Comparison of ENCODE assay signal across 2 cellular contexts in genomic region chr10:27244976-27245375, GRCh38.
TF ChIP-seq lines count a peak whose summit lies in the region.

No MANE protein-coding gene starts in this region.

TF ChIP-seq in HEK293, 187 proteins besides CTCF, POLR2A, EP300 and RAD21 (continued from another document):
- TF ChIP-seq BCL11B (tag by site-specific recombination; IDR thresholded peaks at IDR 0.05; ENCODE audit: low read depth) (no peak), SP7 (tag by site-specific recombination; IDR thresholded peaks at IDR 0.05) (0 out of 2 replicates have a peak, but pooled peaks have one; percentile 15), ZXDB (tag by site-specific recombination; IDR thresholded peaks at IDR 0.05) (no peak), ZNF629 (tag by site-specific recombination; IDR thresholded peaks at IDR 0.05) (no peak), ZNF707 (tag by site-specific recombination; IDR thresholded peaks at IDR 0.05) (no peak)

TF ChIP-seq in K562, 482 proteins besides CTCF, POLR2A, EP300 and RAD21 (continued from another document):
- no peak for TF ChIP-seq PRDM10 (IDR thresholded peaks at IDR 0.05; ENCODE audit: partially characterized antibody)
- no peak for TF ChIP-seq REST (CRISPR knock-in tag; IDR thresholded peaks at IDR 0.05; ENCODE audit: low read depth)
- TF ChIP-seq PHF8 (IDR thresholded peaks at IDR 0.05; ENCODE audit: borderline replicate concordance, low read length) = no peak
- 0 out of 2 replicates have a peak, but pooled peaks have one; percentile 14 for TF ChIP-seq ZNF121 (CRISPR knock-in tag; conservative IDR thresholded peaks at IDR 0.05)
